11 cellular contexts compared by ENCODE assay signal in genomic region chr2:33291278-33292013, GRCh38.
DNase-seq lines count a peak whose midpoint lies in the region; TF ChIP-seq lines count a peak whose summit lies in the region.
"Had no signal": no experiment of that assay in that cellular context is flagged by ENCODE, and none has a peak within 500 bp of the region (broad histone marks: within the 10 kb centered on the region; RNA-seq: fewer than 3 reads in every experiment).

No MANE protein-coding gene starts in this region.

- H3K4me1 ChIP-seq in tibial nerve: peaks cover 0 to 23% (median 0%) of the 10 kb centered on the region in 4 donors
- H3K4me1 ChIP-seq in CD4-positive, alpha-beta memory T cell (ENCODE audit: insufficient read depth, low read length): no peaks in the 10 kb centered on the region
- H3K4me1 ChIP-seq: BLaER1 had no signal

- TF ChIP-seq CTCF in astrocyte of the spinal cord (IDR thresholded peaks at IDR 0.05; ENCODE audit: low read depth, low read length): no peak
- no peak for TF ChIP-seq CTCF in tibial nerve (IDR thresholded peaks at IDR 0.05)

- DNase-seq in NCI-H2107 treated with DMSO at 0.1 percent for 48 hours (lab: John Stamatoyannopoulos, UW; ENCODE audit: unreplicated experiment) (peak; percentile 32), NCI-H2107 (lab: John Stamatoyannopoulos, UW) (no peak), astrocyte of the spinal cord (ENCODE audit: low read depth, low spot score) (peak; percentile 90), left kidney (ENCODE audit: low read depth, low spot score) (peak; percentile 59), tibial nerve (ENCODE audit: low spot score in 2 of 2) (no peak), HEK293T (ENCODE audit: extremely low spot score) (no peak)
- DNase-seq in CD4-positive, alpha-beta memory T cell: no peak
- no peak for DNase-seq in activated CD8-positive, alpha-beta memory T cell treated with anti-CD3 and anti-CD28 coated beads for 24 hours
- DNase-seq: activated CD8-positive, alpha-beta T cell treated with anti-CD3 and anti-CD28 coated beads, Interleukin-2, amount 10 ng/mL, durations not matched to agents 7 days and 5 days; natural killer cell had no signal

- peaks cover 0 to 6% (median 0%) of the 10 kb centered on the region in 8 donors for H3K9me3 Mint-ChIP-seq in CD4-positive, alpha-beta memory T cell
- H3K9me3 Mint-ChIP-seq: natural killer cell had no signal

- peak overlapping the region in 3 of 4 donors; percentile 47 to 79 (median 76) for H3K27ac ChIP-seq in tibial nerve
- H3K27ac ChIP-seq in CD4-positive, alpha-beta memory T cell (ENCODE audit: low read depth, low read length): no peak overlapping the region
- H3K27ac ChIP-seq: BLaER1 had no signal

- no peaks in the 10 kb centered on the region for H3K4me1 Mint-ChIP-seq in CD4-positive, alpha-beta memory T cell
- H3K4me1 Mint-ChIP-seq: natural killer cell had no signal

- no peaks in the 10 kb centered on the region for H3K36me3 ChIP-seq in tibial nerve
- no peaks in the 10 kb centered on the region for H3K36me3 ChIP-seq in CD4-positive, alpha-beta memory T cell (ENCODE audit: insufficient read depth, low read length)
- H3K36me3 ChIP-seq: BLaER1 had no signal

- no peak overlapping the region for H3K4me3 ChIP-seq in astrocyte of the spinal cord (ENCODE audit: low read depth, low read length)
- H3K4me3 ChIP-seq in tibial nerve: peak overlapping the region in 2 of 4 donors; percentile 22 to 26
- H3K4me3 ChIP-seq in CD4-positive, alpha-beta memory T cell (ENCODE audit: low read length in 2 of 2): no peak overlapping the region
- H3K4me3 ChIP-seq: BLaER1 had no signal

- intact Hi-C loops in CD4-positive, alpha-beta memory T cell (cut with micrococcal nuclease): no loop called here

- H3K27me3 Mint-ChIP-seq in CD4-positive, alpha-beta memory T cell: peaks cover 1 to 3% of the 10 kb centered on the region in 2 donors

- no peak overlapping the region for H3K27ac Mint-ChIP-seq in CD4-positive, alpha-beta memory T cell
- H3K27ac Mint-ChIP-seq: activated CD8-positive, alpha-beta T cell treated with anti-CD3 and anti-CD28 coated beads, Interleukin-2, amount 10 ng/mL, durations not matched to agents 7 days and 5 days; natural killer cell had no signal

- POLR2A ChIA-PET in CD4-positive, alpha-beta memory T cell (lab: Charles Lee; ENCODE audit: partially characterized antibody): no interaction called here
- POLR2A ChIA-PET in HEK293T (lab: Yijun Ruan, JAX): no interaction called here

- H3K27me3 ChIP-seq in tibial nerve: no peaks in the 10 kb centered on the region
- H3K27me3 ChIP-seq in CD4-positive, alpha-beta memory T cell (ENCODE audit: insufficient read depth, low read length): no peaks in the 10 kb centered on the region
- H3K27me3 ChIP-seq: BLaER1 had no signal

- WGBS in tibial nerve, 2 donors: 11 to 12% methylated on average over 7 of the region's 7 CpGs

- TF ChIP-seq EP300 in tibial nerve (IDR thresholded peaks at IDR 0.05): peak in 1 of 2 donors; percentile 68

- no peaks in the 10 kb centered on the region for H3K9me3 ChIP-seq in tibial nerve
- no peaks in the 10 kb centered on the region for H3K9me3 ChIP-seq in CD4-positive, alpha-beta memory T cell (ENCODE audit: control insufficient read depth in 1 of 2, low read length in 2 of 2)
- H3K9me3 ChIP-seq: BLaER1 had no signal

- no peaks in the 10 kb centered on the region for H3K36me3 Mint-ChIP-seq in CD4-positive, alpha-beta memory T cell
- H3K36me3 Mint-ChIP-seq: natural killer cell had no signal

- in situ Hi-C loops in astrocyte of the spinal cord (cut with HindIII; ENCODE audit: low sequenced_read_pairs): no loop called here

- CTCF ChIA-PET in CD4-positive, alpha-beta memory T cell (lab: Charles Lee; ENCODE audit: partially characterized antibody): no interaction called here
- CTCF ChIA-PET in HEK293T (lab: Yijun Ruan, JAX): interaction anchor here (0.6 kb wide), 1 partner anchor 487 kb away, joined by 3 read pairs; no protein-coding TSS in a partner anchor

- H3K4me3 Mint-ChIP-seq in CD4-positive, alpha-beta memory T cell: no peak overlapping the region
- H3K4me3 Mint-ChIP-seq: activated CD8-positive, alpha-beta T cell treated with anti-CD3 and anti-CD28 coated beads, Interleukin-2, amount 10 ng/mL, durations not matched to agents 7 days and 5 days; natural killer cell had no signal

- no peak for TF ChIP-seq POLR2A in tibial nerve (IDR thresholded peaks at IDR 0.05)

TF ChIP-seq in HEK293T, 16 proteins besides CTCF, POLR2A, EP300 and RAD21:
- TF ChIP-seq ZNF384 (IDR thresholded peaks at IDR 0.05) (no peak), NFRKB (IDR thresholded peaks at IDR 0.05) (no peak), LEF1 (IDR thresholded peaks at IDR 0.05; ENCODE audit: borderline replicate concordance) (no peak), FOXM1 (IDR thresholded peaks at IDR 0.05; ENCODE audit: borderline replicate concordance) (no peak), ELF4 (IDR thresholded peaks at IDR 0.05) (no peak)

Comparison
In these comparisons a context has a peak if more than half of its experiments do, and no peak if none do; other contexts are left out.
1. DNase-seq: peak in NCI-H2107 treated with DMSO at 0.1 percent for 48 hours (single experiment), astrocyte of the spinal cord (single experiment) and left kidney (single experiment); none in NCI-H2107 (single experiment), tibial nerve (0 of 2), CD4-positive, alpha-beta memory T cell (0 of 5), activated CD8-positive, alpha-beta memory T cell treated with anti-CD3 and anti-CD28 coated beads for 24 hours (single experiment) and HEK293T (single experiment).